In the genomic region with DNA sequence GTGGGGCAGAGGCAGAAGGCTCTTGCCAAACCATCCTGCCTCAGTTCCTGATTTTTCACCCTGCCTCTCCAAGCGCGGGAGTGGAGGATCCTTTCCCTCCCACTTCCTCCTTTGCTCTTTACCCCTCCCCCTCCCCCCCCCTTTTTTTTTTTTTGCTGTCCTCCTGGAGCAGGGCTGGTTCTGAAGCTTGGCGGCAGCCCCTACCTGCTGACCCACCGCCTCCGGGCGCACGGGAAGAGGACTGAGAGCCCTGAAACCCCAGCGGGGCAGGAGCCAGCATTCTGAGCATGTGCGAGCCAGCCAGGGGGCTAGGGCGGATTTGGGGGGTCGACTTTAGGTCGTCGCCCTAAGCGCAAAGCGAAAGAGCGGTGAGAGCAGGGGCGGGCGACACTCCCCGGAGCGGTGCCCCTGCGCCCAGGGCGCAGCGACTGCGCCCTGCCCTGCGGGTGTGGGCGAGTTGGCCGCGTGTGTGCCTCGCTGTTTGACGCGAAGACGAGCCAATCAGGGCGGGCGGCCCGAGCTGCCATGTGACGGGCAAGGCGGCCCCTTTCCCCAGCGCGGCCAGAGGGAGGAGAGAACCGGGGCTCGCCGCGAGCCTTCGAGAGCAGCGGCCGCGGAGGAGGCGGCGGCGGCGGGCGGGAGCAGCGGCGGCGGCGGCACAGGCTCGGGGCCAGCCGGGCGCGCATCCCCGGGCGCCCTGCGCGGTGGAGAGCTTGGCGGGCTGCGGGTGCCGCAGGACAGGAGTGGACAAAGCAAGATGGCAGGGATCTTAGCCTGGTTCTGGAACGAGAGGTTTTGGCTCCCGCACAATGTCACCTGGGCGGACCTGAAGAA, we compare ENCODE assay signal across 1 cellular context.
A peak's percentile ranks its signal among the peaks of the same experiment; 100 is the strongest.
TF ChIP-seq lines count a peak whose summit lies in the region.

A gene with protein sequence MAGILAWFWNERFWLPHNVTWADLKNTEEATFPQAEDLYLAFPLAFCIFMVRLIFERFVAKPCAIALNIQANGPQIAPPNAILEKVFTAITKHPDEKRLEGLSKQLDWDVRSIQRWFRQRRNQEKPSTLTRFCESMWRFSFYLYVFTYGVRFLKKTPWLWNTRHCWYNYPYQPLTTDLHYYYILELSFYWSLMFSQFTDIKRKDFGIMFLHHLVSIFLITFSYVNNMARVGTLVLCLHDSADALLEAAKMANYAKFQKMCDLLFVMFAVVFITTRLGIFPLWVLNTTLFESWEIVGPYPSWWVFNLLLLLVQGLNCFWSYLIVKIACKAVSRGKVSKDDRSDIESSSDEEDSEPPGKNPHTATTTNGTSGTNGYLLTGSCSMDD (plus strand): TSS at position 581 of the 834 bp plus-strand sequence. CDS start 177 bp downstream, at position 758.

TF ChIP-seq in A549, 52 proteins besides CTCF, POLR2A, EP300 and RAD21 (continued from another document):
- TF ChIP-seq CHD4 (IDR thresholded peaks at IDR 0.05; ENCODE audit: borderline replicate concordance) (no peak), GATA3 (IDR thresholded peaks at IDR 0.05; ENCODE audit: borderline replicate concordance) (no peak; the same call in 1 of the 2 replicates), JUN (IDR thresholded peaks at IDR 0.05) (peak in 1 of 2 experiments; percentile 65; a peak in 2 of 5 replicates), FOXS1 (CRISPR knock-in tag; IDR thresholded peaks at IDR 0.05) (no peak), RNF2 (IDR thresholded peaks at IDR 0.05; ENCODE audit: borderline replicate concordance, low read depth) (no peak; the same call in 1 of the 2 replicates), ZC3H11A (IDR thresholded peaks at IDR 0.05) (no peak), KDM1A (IDR thresholded peaks at IDR 0.05; ENCODE audit: low read depth) (no peak), CHD2 (IDR thresholded peaks at IDR 0.05; ENCODE audit: low read length, partially characterized antibody) (no peak), NFE2L2 (conservative IDR thresholded peaks at IDR 0.05; ENCODE audit: low read length) (no peak), RCOR1 (IDR thresholded peaks at IDR 0.05; ENCODE audit: low read depth, low read length) (no peak), NR3C1 (IDR thresholded peaks at IDR 0.05) (no peak), HOXA7 (CRISPR knock-in tag; IDR thresholded peaks at IDR 0.05) (no peak), HEYL (CRISPR knock-in tag; IDR thresholded peaks at IDR 0.05) (no peak), RARB (CRISPR knock-in tag; IDR thresholded peaks at IDR 0.05) (no peak), TFCP2L1 (CRISPR knock-in tag; IDR thresholded peaks at IDR 0.05) (peak; percentile 25; the same call in 1 of the 2 replicates), BHLHE40 (IDR thresholded peaks at IDR 0.05; ENCODE audit: low read depth, low read length) (no peak), ZFP36 (IDR thresholded peaks at IDR 0.05; ENCODE audit: borderline replicate concordance, partially characterized antibody) (no peak), MAFK (IDR thresholded peaks at IDR 0.05; ENCODE audit: partially characterized antibody) (no peak), ESRRA (IDR thresholded peaks at IDR 0.05; ENCODE audit: borderline replicate concordance, low read length) (no peak), JUNB (IDR thresholded peaks at IDR 0.05) (no peak), SMC3 (IDR thresholded peaks at IDR 0.05) (no peak), NPAS2 (CRISPR knock-in tag; IDR thresholded peaks at IDR 0.05; ENCODE audit: borderline replicate concordance) (0 out of 2 replicates have a peak, but pooled peaks have one; percentile 24), HOXB5 (CRISPR knock-in tag; IDR thresholded peaks at IDR 0.05) (peak; percentile 56; the same call in 1 of the 2 replicates), ZNF302 (CRISPR knock-in tag; IDR thresholded peaks at IDR 0.05) (no peak), ZSCAN20 (CRISPR knock-in tag; IDR thresholded peaks at IDR 0.05) (no peak), HOXB13 (CRISPR knock-in tag; IDR thresholded peaks at IDR 0.05; ENCODE audit: low read depth) (0 out of 2 replicates have a peak, but pooled peaks have one; percentile 40)
- TF ChIP-seq, protein P1, sequence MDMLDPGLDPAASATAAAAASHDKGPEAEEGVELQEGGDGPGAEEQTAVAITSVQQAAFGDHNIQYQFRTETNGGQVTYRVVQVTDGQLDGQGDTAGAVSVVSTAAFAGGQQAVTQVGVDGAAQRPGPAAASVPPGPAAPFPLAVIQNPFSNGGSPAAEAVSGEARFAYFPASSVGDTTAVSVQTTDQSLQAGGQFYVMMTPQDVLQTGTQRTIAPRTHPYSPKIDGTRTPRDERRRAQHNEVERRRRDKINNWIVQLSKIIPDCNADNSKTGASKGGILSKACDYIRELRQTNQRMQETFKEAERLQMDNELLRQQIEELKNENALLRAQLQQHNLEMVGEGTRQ (IDR thresholded peaks at IDR 0.05): peak; percentile 84
- TF ChIP-seq, protein P2, sequence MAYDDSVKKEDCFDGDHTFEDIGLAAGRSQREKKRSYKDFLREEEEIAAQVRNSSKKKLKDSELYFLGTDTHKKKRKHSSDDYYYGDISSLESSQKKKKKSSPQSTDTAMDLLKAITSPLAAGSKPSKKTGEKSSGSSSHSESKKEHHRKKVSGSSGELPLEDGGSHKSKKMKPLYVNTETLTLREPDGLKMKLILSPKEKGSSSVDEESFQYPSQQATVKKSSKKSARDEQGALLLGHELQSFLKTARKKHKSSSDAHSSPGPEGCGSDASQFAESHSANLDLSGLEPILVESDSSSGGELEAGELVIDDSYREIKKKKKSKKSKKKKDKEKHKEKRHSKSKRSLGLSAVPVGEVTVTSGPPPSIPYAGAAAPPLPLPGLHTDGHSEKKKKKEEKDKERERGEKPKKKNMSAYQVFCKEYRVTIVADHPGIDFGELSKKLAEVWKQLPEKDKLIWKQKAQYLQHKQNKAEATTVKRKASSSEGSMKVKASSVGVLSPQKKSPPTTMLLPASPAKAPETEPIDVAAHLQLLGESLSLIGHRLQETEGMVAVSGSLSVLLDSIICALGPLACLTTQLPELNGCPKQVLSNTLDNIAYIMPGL (CRISPR knock-in tag; IDR thresholded peaks at IDR 0.05; ENCODE audit: borderline replicate concordance): no peak
- TF ChIP-seq, protein P3, sequence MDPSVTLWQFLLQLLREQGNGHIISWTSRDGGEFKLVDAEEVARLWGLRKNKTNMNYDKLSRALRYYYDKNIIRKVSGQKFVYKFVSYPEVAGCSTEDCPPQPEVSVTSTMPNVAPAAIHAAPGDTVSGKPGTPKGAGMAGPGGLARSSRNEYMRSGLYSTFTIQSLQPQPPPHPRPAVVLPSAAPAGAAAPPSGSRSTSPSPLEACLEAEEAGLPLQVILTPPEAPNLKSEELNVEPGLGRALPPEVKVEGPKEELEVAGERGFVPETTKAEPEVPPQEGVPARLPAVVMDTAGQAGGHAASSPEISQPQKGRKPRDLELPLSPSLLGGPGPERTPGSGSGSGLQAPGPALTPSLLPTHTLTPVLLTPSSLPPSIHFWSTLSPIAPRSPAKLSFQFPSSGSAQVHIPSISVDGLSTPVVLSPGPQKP (IDR thresholded peaks at IDR 0.05; ENCODE audit: low read depth, low read length): no peak
- TF ChIP-seq, protein P4, sequence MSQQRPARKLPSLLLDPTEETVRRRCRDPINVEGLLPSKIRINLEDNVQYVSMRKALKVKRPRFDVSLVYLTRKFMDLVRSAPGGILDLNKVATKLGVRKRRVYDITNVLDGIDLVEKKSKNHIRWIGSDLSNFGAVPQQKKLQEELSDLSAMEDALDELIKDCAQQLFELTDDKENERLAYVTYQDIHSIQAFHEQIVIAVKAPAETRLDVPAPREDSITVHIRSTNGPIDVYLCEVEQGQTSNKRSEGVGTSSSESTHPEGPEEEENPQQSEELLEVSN (IDR thresholded peaks at IDR 0.05; ENCODE audit: borderline replicate concordance, low read depth): peak; percentile 95
- TF ChIP-seq, protein P5, sequence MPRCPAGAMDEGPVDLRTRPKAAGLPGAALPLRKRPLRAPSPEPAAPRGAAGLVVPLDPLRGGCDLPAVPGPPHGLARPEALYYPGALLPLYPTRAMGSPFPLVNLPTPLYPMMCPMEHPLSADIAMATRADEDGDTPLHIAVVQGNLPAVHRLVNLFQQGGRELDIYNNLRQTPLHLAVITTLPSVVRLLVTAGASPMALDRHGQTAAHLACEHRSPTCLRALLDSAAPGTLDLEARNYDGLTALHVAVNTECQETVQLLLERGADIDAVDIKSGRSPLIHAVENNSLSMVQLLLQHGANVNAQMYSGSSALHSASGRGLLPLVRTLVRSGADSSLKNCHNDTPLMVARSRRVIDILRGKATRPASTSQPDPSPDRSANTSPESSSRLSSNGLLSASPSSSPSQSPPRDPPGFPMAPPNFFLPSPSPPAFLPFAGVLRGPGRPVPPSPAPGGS (IDR thresholded peaks at IDR 0.05): 0 out of 3 replicates have a peak, but pooled peaks have one; percentile 28
- TF ChIP-seq, protein P6, sequence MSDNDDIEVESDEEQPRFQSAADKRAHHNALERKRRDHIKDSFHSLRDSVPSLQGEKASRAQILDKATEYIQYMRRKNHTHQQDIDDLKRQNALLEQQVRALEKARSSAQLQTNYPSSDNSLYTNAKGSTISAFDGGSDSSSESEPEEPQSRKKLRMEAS (IDR thresholded peaks at IDR 0.05): peak; percentile 96
